15 cellular contexts compared by ENCODE assay signal in genomic region chr14:23523229-23524016, GRCh38. TPM values are rescaled to one million over a fixed set of nuclear protein-coding genes. Genes with fewer than 3 reads are reported as not detected.
DNase-seq lines count a peak whose midpoint lies in the region; ATAC-seq and TF ChIP-seq lines count a peak whose summit lies in the region.
"Had no signal": no experiment of that assay in that cellular context is flagged by ENCODE, and none has a peak within 500 bp of the region (broad histone marks: within the 10 kb centered on the region; RNA-seq: fewer than 3 reads in every experiment).

No MANE protein-coding gene starts in this region.

- H3K36me3 ChIP-seq in mammary epithelial cell (ENCODE audit: insufficient read depth, low read length) = no peaks in the 10 kb centered on the region
- no peaks in the 10 kb centered on the region for H3K36me3 ChIP-seq in IMR-90 (ENCODE audit: control insufficient read depth, insufficient read depth, low read length)
- H3K36me3 ChIP-seq in suprapubic skin = peaks cover 5% of the 10 kb centered on the region

- no peak for DNase-seq in mammary epithelial cell
- no peak for DNase-seq in MCF 10A (ENCODE audit: unreplicated experiment)
- no peak for DNase-seq in IMR-90
- peak; percentile 7 for DNase-seq in choroid plexus epithelial cell (ENCODE audit: low read depth)
- peak; percentile 53 for DNase-seq in posterior vena cava (ENCODE audit: low spot score)
- no peak for DNase-seq in stimulated activated CD4-positive, alpha-beta T cell treated with anti-CD3 and anti-CD28 coated beads, Interleukin-1b, Interleukin-23, amount 100 ng/mL, for 48 hours
- DNase-seq in suprapubic skin (ENCODE audit: low spot score in 2 of 2) = no peak
- DNase-seq: ACHN; CD4-positive, CD25-positive, alpha-beta regulatory T cell; DMS53; HCEC 1CT had no signal

- no peaks in the 10 kb centered on the region for H3K79me1 ChIP-seq in IMR-90 (ENCODE audit: low read depth in 1 of 2, low read length in 2 of 2)

- H3K56ac ChIP-seq in IMR-90 (ENCODE audit: extremely low read depth, insufficient read depth, low read length) = no peak overlapping the region

- H2AFZ ChIP-seq in mammary epithelial cell (ENCODE audit: low read depth, low read length) (no peak overlapping the region), IMR-90 (replicated peaks; ENCODE audit: low read length, poor library complexity) (no peak overlapping the region)

- H3K9ac ChIP-seq in mammary epithelial cell (ENCODE audit: insufficient read depth, low read length) (no peak overlapping the region), IMR-90 (ENCODE audit: low read depth, low read length) (no peak overlapping the region)
- H3K9ac ChIP-seq: BLaER1 treated with 17β-estradiol and CSF1 and Interleukin-3, amounts not matched to agents 10 nM and 100 nM had no signal

- no peak overlapping the region for H3K27ac Mint-ChIP-seq in MCF 10A (ENCODE audit: low read depth, unreplicated experiment)
- H3K27ac Mint-ChIP-seq: CD4-positive, CD25-positive, alpha-beta regulatory T cell had no signal

- H2AK5ac ChIP-seq in IMR-90 (ENCODE audit: low read depth, low read length) = no peak overlapping the region

- H4K5ac ChIP-seq in IMR-90 (ENCODE audit: low read depth, low read length) = no peak overlapping the region

- 81% methylated on average over 11 of the region's 16 CpGs for WGBS in mammary epithelial cell (ENCODE audit: low coverage, missing lambda C conversion rate)
- 80% methylated on average over 10 of the region's 16 CpGs; no CpG with 5 or more reads in 1 of the 2 experiments for WGBS in IMR-90 (ENCODE audit: extremely low coverage in 2 of 2, insufficient read length in 1 of 2), 2 experiments
- WGBS in suprapubic skin = 88% methylated on average over 15 of the region's 16 CpGs

- BruUV-seq in mammary epithelial cell (replicated peaks; lab: Mats Ljungman, UMichigan) (TSS peak; percentile 22), MCF 10A (replicated peaks; lab: Mats Ljungman, UMichigan) (no TSS peak), IMR-90 (replicated peaks; lab: Mats Ljungman, UMichigan) (no TSS peak)

- H3K18ac ChIP-seq in IMR-90 (ENCODE audit: low read depth, low read length) = no peak overlapping the region

- H3K23ac ChIP-seq in IMR-90 (ENCODE audit: low read depth, low read length) = no peak overlapping the region

- H4K91ac ChIP-seq in IMR-90 (ENCODE audit: insufficient read depth, low read depth, low read length) = no peak overlapping the region

- H2BK15ac ChIP-seq in IMR-90 (ENCODE audit: low read depth, low read length) = no peak overlapping the region

- CTCF ChIA-PET in mammary epithelial cell (lab: Charles Lee; ENCODE audit: low non-redundant PET) (no interaction called here), MCF 10A (lab: Yijun Ruan, JAX) (interaction anchor here (0.7 to 1.0 kb wide), 2 partner anchors 28 to 45 kb away, joined by 3 to 6 read pairs; no protein-coding TSS in a partner anchor), IMR-90 (lab: Yijun Ruan, JAX) (interaction anchor here (0.6 kb wide), 1 partner anchor 224 kb away, joined by 5 read pairs; no protein-coding TSS in a partner anchor)

- H3K4me3 ChIP-seq in mammary epithelial cell (replicated peaks in 1 of 3; ENCODE audit: insufficient read depth in 1 of 3, low read depth in 2 of 3, low read length in 3 of 3) (no peak overlapping the region), IMR-90 (ENCODE audit: insufficient read depth, low read depth, low read length) (no peak overlapping the region), choroid plexus epithelial cell (ENCODE audit: low read depth, low read length) (no peak overlapping the region), suprapubic skin (no peak overlapping the region)
- H3K4me3 ChIP-seq: BLaER1 treated with 17β-estradiol and CSF1 and Interleukin-3, amounts not matched to agents 10 nM and 100 nM had no signal

- no peaks in the 10 kb centered on the region for H3K27me3 ChIP-seq in mammary epithelial cell (ENCODE audit: insufficient read depth, low read length)
- no peaks in the 10 kb centered on the region; the same call in 1 of the 2 replicates for H3K27me3 ChIP-seq in IMR-90 (ENCODE audit: control insufficient read depth, insufficient read depth, low read length)
- H3K27me3 ChIP-seq in suprapubic skin = no peaks in the 10 kb centered on the region
- H3K27me3 ChIP-seq: BLaER1 treated with 17β-estradiol and CSF1 and Interleukin-3, amounts not matched to agents 10 nM and 100 nM had no signal

- TF ChIP-seq CTCF in mammary epithelial cell (conservative IDR thresholded peaks at IDR 0.05 in 1 of 2, IDR thresholded peaks at IDR 0.05 in 1 of 2; ENCODE audit: extremely low read depth in 1 of 2, insufficient read depth in 1 of 2, low read depth in 1 of 2, low read length in 2 of 2) (no peak), MCF 10A (IDR thresholded peaks at IDR 0.05; ENCODE audit: unreplicated experiment) (no peak), IMR-90 (conservative IDR thresholded peaks at IDR 0.05; ENCODE audit: low read depth, low read length) (no peak), choroid plexus epithelial cell (conservative IDR thresholded peaks at IDR 0.05; ENCODE audit: low read depth, low read length) (no peak), suprapubic skin (IDR thresholded peaks at IDR 0.05) (no peak)

- H3K4me1 ChIP-seq in mammary epithelial cell (ENCODE audit: insufficient read depth, low read length) (no peaks in the 10 kb centered on the region), IMR-90 (ENCODE audit: control insufficient read depth, insufficient read depth, low read length) (no peaks in the 10 kb centered on the region), suprapubic skin (no peaks in the 10 kb centered on the region)

- H4K20me1 ChIP-seq in mammary epithelial cell (ENCODE audit: insufficient read depth, low read length) = no peaks in the 10 kb centered on the region
- H4K20me1 ChIP-seq in IMR-90 (ENCODE audit: insufficient read depth, low read length) = no peaks in the 10 kb centered on the region

- H3K27ac ChIP-seq in mammary epithelial cell (ENCODE audit: insufficient read depth, low read depth, low read length) (no peak overlapping the region), IMR-90 (ENCODE audit: insufficient read depth, low read length) (no peak overlapping the region), suprapubic skin (no peak overlapping the region)
- H3K27ac ChIP-seq: BLaER1 treated with 17β-estradiol and CSF1 and Interleukin-3, amounts not matched to agents 10 nM and 100 nM had no signal

- H3K9me3 Mint-ChIP-seq in MCF 10A (ENCODE audit: unreplicated experiment) = no peaks in the 10 kb centered on the region
- H3K9me3 Mint-ChIP-seq: CD4-positive, CD25-positive, alpha-beta regulatory T cell had no signal

- H3K4ac ChIP-seq in IMR-90 (ENCODE audit: low read depth, low read length) = no peak overlapping the region

- TF ChIP-seq RAD21 in IMR-90 (IDR thresholded peaks at IDR 0.05; ENCODE audit: low read length) = no peak

- H3K4me2 ChIP-seq in mammary epithelial cell (ENCODE audit: insufficient read depth, low read depth, low read length) (no peak overlapping the region), IMR-90 (ENCODE audit: low read depth, low read length) (no peak overlapping the region)
- H3K4me2 ChIP-seq: BLaER1 treated with 17β-estradiol and CSF1 and Interleukin-3, amounts not matched to agents 10 nM and 100 nM had no signal

- peak overlapping the region; percentile 0 for H2AK9ac ChIP-seq in IMR-90 (replicated peaks; ENCODE audit: low read depth, low read length, poor library complexity)

- H3K9me1 ChIP-seq in IMR-90 (ENCODE audit: insufficient read depth, low read length) = no peaks in the 10 kb centered on the region

- dilution Hi-C loops in mammary epithelial cell (cut with HindIII; ENCODE audit: low sequenced_read_pairs) = no loop called here
- dilution Hi-C loops in IMR-90 (cut with HindIII; ENCODE audit: low sequenced_read_pairs, unreplicated experiment) = no loop called here

- no peak overlapping the region for H2BK120ac ChIP-seq in IMR-90 (ENCODE audit: low read depth, low read length)

- in situ Hi-C loops in mammary epithelial cell (cut with MboI; ENCODE audit: low sequenced_read_pairs in 2 of 2) = no loop called here
- in situ Hi-C loops in IMR-90 (cut with MboI; ENCODE audit: low sequenced_read_pairs) = no loop called here

- TF ChIP-seq POLR2A in IMR-90 (IDR thresholded peaks at IDR 0.05; ENCODE audit: low read depth, low read length) (no peak), suprapubic skin (IDR thresholded peaks at IDR 0.05) (no peak)

- H3K27me3 Mint-ChIP-seq in MCF 10A (ENCODE audit: insufficient read depth, unreplicated experiment) = no peaks in the 10 kb centered on the region
- H3K27me3 Mint-ChIP-seq: CD4-positive, CD25-positive, alpha-beta regulatory T cell had no signal

- intact Hi-C loops in mammary epithelial cell (cut with micrococcal nuclease) = no loop called here
- intact Hi-C loops in MCF 10A (cut with micrococcal nuclease) = no loop called here
- intact Hi-C loops in IMR-90 (cut with micrococcal nuclease) = no loop called here
- intact Hi-C loops in posterior vena cava (cut with DNase I) = no loop called here

- H3K9me3 ChIP-seq in mammary epithelial cell (replicated peaks; ENCODE audit: insufficient read depth, low read length) = no peaks in the 10 kb centered on the region
- no peaks in the 10 kb centered on the region for H3K9me3 ChIP-seq in IMR-90 (ENCODE audit: control insufficient read depth, insufficient read depth, low read length)
- no peaks in the 10 kb centered on the region for H3K9me3 ChIP-seq in suprapubic skin
- H3K9me3 ChIP-seq: BLaER1 treated with 17β-estradiol and CSF1 and Interleukin-3, amounts not matched to agents 10 nM and 100 nM had no signal

- POLR2A ChIA-PET in MCF 10A (lab: Yijun Ruan, JAX) = interaction anchor here (0.6 kb wide), 3 partner anchors 43 to 1306 kb away, joined by 3 read pairs; no protein-coding TSS in a partner anchor
- POLR2A ChIA-PET in IMR-90 (lab: Charles Lee; ENCODE audit: unreplicated experiment) = no interaction called here

- H3K14ac ChIP-seq in IMR-90 (replicated peaks; ENCODE audit: low read depth, low read length) = no peak overlapping the region

- H2BK20ac ChIP-seq in IMR-90 (ENCODE audit: low read depth, low read length) = no peak overlapping the region

- no peak overlapping the region for H4K8ac ChIP-seq in IMR-90 (ENCODE audit: low read depth in 2 of 2, low read length in 2 of 2)

- peaks cover 14% of the 10 kb centered on the region for H3K36me3 Mint-ChIP-seq in MCF 10A (ENCODE audit: insufficient read depth, unreplicated experiment)

- no peak overlapping the region for H2BK5ac ChIP-seq in IMR-90 (ENCODE audit: low read depth, low read length, poor library complexity, severe bottlenecking)

- no peaks in the 10 kb centered on the region for H3K4me1 Mint-ChIP-seq in MCF 10A (ENCODE audit: insufficient read depth, unreplicated experiment)
- H3K4me1 Mint-ChIP-seq: CD4-positive, CD25-positive, alpha-beta regulatory T cell had no signal

- no peak for TF ChIP-seq EP300 in suprapubic skin (IDR thresholded peaks at IDR 0.05)

- no peak for ATAC-seq in IMR-90 (ENCODE audit: low read depth)
- ATAC-seq in HG03354 (IDR thresholded peaks at IDR 0.05; ENCODE audit: poor library complexity, severe bottlenecking, unreplicated experiment) = no peak

- no peaks in the 10 kb centered on the region for H3K79me2 ChIP-seq in mammary epithelial cell (ENCODE audit: insufficient read depth, low read length)

- H3K4me3 Mint-ChIP-seq in MCF 10A (ENCODE audit: unreplicated experiment) = no peak overlapping the region
- H3K4me3 Mint-ChIP-seq: CD4-positive, CD25-positive, alpha-beta regulatory T cell had no signal

RNA-seq across cellular contexts. Expression of gene ZFHX2, which starts 28.1 kb away (rescaled TPM):
- 1 to 10 TPM in 1 of 2 donors, under 1 TPM in 1; 0.17 to 1.7 TPM for total RNA-seq in mammary epithelial cell
- 0.06 TPM for polyA plus RNA-seq in mammary epithelial cell
- polyA minus RNA-seq in mammary epithelial cell = 0.88 TPM
- 1.8 and 2.1 TPM in 2 replicates for total RNA-seq in MCF 10A (2022)
- total RNA-seq in IMR-90 (2012; rRNA removed) = under 0.01 and 0.18 TPM in 2 replicates
- polyA plus RNA-seq in IMR-90 (2012; rRNA removed) = 0.53 and 0.67 TPM in 2 replicates
- 0.19 and 0.24 TPM in 2 replicates for polyA plus RNA-seq in IMR-90 (2012; cell fraction: cytosol; rRNA removed)
- 0.44 and 0.90 TPM in 2 replicates for polyA plus RNA-seq in IMR-90 (2012; cell fraction: nucleus; rRNA removed; ENCODE audit: low replicate concordance)
- 1 to 10 TPM; 2.3 to 2.4 TPM for total RNA-seq in posterior vena cava
- 1 to 10 TPM in 1 of 4 donors, under 1 TPM in 3; 0.16 to 1.4 (median 0.56) TPM for total RNA-seq in suprapubic skin
- polyA plus RNA-seq: CD4-positive, CD25-positive, alpha-beta regulatory T cell had no signal

RNA-seq across cellular contexts. Expression of gene THTPA, which starts 32.6 kb away (rescaled TPM):
- total RNA-seq in mammary epithelial cell (10 to 100 TPM; 10.7 to 10.8 TPM), MCF 10A (2022) (16.8 and 22.4 TPM in 2 replicates), IMR-90 (2012; rRNA removed) (5.0 and 5.8 TPM in 2 replicates), posterior vena cava (10 to 100 TPM; 11.6 to 19.6 TPM), suprapubic skin (10 to 100 TPM in 2 of 4 donors, 1 to 10 TPM in 2; 7.0 to 16.7 (median 11.8) TPM)
- polyA plus RNA-seq in mammary epithelial cell (6.5 TPM), IMR-90 (2012; rRNA removed) (8.6 and 9.2 TPM in 2 replicates)
- 30.6 TPM for polyA minus RNA-seq in mammary epithelial cell
- polyA plus RNA-seq in IMR-90 (2012; cell fraction: cytosol; rRNA removed) = 9.5 and 10.3 TPM in 2 replicates
- 20.1 and 27.8 TPM in 2 replicates for polyA plus RNA-seq in IMR-90 (2012; cell fraction: nucleus; rRNA removed; ENCODE audit: low replicate concordance)

RNA-seq across cellular contexts. Expression of gene AP1G2, which starts 44.2 kb away (rescaled TPM):
- total RNA-seq in mammary epithelial cell (100 to 1,000 TPM in 1 of 2 donors, 10 to 100 TPM in 1; 54.7 to 132 TPM), MCF 10A (2022) (89.2 and 95.7 TPM in 2 replicates), IMR-90 (2012; rRNA removed) (2.2 and 2.9 TPM in 2 replicates), posterior vena cava (10 to 100 TPM; 31.5 to 36.5 TPM), suprapubic skin (100 to 1,000 TPM; 117 to 415 (median 150) TPM)
- polyA plus RNA-seq in mammary epithelial cell (129 TPM), IMR-90 (2012; rRNA removed) (19.2 and 19.7 TPM in 2 replicates)
- polyA minus RNA-seq in mammary epithelial cell = 144 TPM
- 4.7 and 6.1 TPM in 2 replicates for polyA plus RNA-seq in IMR-90 (2012; cell fraction: cytosol; rRNA removed)
- polyA plus RNA-seq in IMR-90 (2012; cell fraction: nucleus; rRNA removed; ENCODE audit: low replicate concordance) = 148 and 262 TPM in 2 replicates

RNA-seq across cellular contexts. Expression of gene NGDN, which starts 53.9 kb away (rescaled TPM):
- total RNA-seq in mammary epithelial cell (10 to 100 TPM; 27.0 to 34.5 TPM), MCF 10A (2022) (44.5 and 46.8 TPM in 2 replicates), IMR-90 (2012; rRNA removed) (49.8 and 50.0 TPM in 2 replicates), posterior vena cava (10 to 100 TPM; 27.8 to 28.4 TPM), suprapubic skin (10 to 100 TPM; 31.1 to 61.4 (median 46.5) TPM)
- polyA plus RNA-seq in mammary epithelial cell (42.0 TPM), IMR-90 (2012; rRNA removed) (43.6 and 48.1 TPM in 2 replicates)
- polyA minus RNA-seq in mammary epithelial cell = 12.9 TPM
- 11.3 and 34.3 TPM in 2 replicates for polyA plus RNA-seq in IMR-90 (2012; cell fraction: cytosol; rRNA removed)
- 12.9 and 84.6 TPM in 2 replicates for polyA plus RNA-seq in IMR-90 (2012; cell fraction: nucleus; rRNA removed; ENCODE audit: low replicate concordance)

RNA-seq across cellular contexts. Expression of gene JPH4, which starts 55.2 kb away (rescaled TPM):
- total RNA-seq in mammary epithelial cell (under 1 TPM in 1 of 2 donors, not detected in 1; 0.16 TPM), MCF 10A (2022) (not detected in 2 replicates), IMR-90 (2012; rRNA removed) (not detected in 2 replicates), posterior vena cava (1 to 10 TPM; 4.3 to 5.6 TPM), suprapubic skin (under 1 TPM in 3 of 4 donors, not detected in 1; 0.30 to 0.60 (median 0.30) TPM)
- polyA plus RNA-seq in mammary epithelial cell (0.01 TPM), IMR-90 (2012; rRNA removed) (not detected in 2 replicates)
- polyA minus RNA-seq in mammary epithelial cell = not detected
- not detected in 2 replicates for polyA plus RNA-seq in IMR-90 (2012; cell fraction: cytosol; rRNA removed)
- polyA plus RNA-seq in IMR-90 (2012; cell fraction: nucleus; rRNA removed; ENCODE audit: low replicate concordance) = not detected in 2 replicates
- total RNA-seq: A172; CD4-positive, CD25-positive, alpha-beta regulatory T cell; H4 had no signal

Comparison
In these comparisons a context has a peak if more than half of its experiments do, and no peak if none do; other contexts are left out.
1. DNase-seq: peak in choroid plexus epithelial cell (single experiment) and posterior vena cava (single experiment); none in mammary epithelial cell (single experiment), MCF 10A (single experiment), IMR-90 (single experiment), stimulated activated CD4-positive, alpha-beta T cell treated with anti-CD3 and anti-CD28 coated beads, Interleukin-1b, Interleukin-23, amount 100 ng/mL, for 48 hours (single experiment) and suprapubic skin (0 of 2).